ENCODE assay signal across 27 cellular contexts in genomic region chr5:78561261-78561660, GRCh38.
"Had no signal": no experiment of that assay in that cellular context is flagged by ENCODE, and none has a peak within 500 bp of the region (broad histone marks: within the 10 kb centered on the region; RNA-seq: fewer than 3 reads in every experiment).

No MANE protein-coding gene starts in this region.

- H3K27ac ChIP-seq: heart right ventricle, hepatocyte, left lung, ovary, prostate gland, skin epidermis, stomach, testis, thyroid gland, transverse colon, uterus had no signal

- H3K9me3 Mint-ChIP-seq: natural killer cell treated with Interleukin-12 subunit alpha and Interleukin-12 subunit beta and Interleukin-15 and Interleukin-18, amount 100 ng/mL, for 72 hours; stimulated activated naive B cell treated with anti-CD40 and anti-IgM and Interleukin-4, amounts not matched to agents 10 μg/mL and 1 μg/mL and 100 μg/mL, for 72 hours had no signal

- H3K27me3 ChIP-seq: heart right ventricle, hepatocyte, left lung, ovary, stomach, testis, thyroid gland, transverse colon, uterus had no signal

- H3K4me1 ChIP-seq: prostate gland, stomach, testis, thyroid gland, transverse colon, uterus had no signal

- H3K36me3 ChIP-seq: left lung, ovary, prostate gland, thyroid gland, transverse colon, uterus had no signal

- H3K36me3 Mint-ChIP-seq: natural killer cell treated with Interleukin-12 subunit alpha and Interleukin-12 subunit beta and Interleukin-15 and Interleukin-18, amount 100 ng/mL, for 72 hours had no signal

- H3K27me3 Mint-ChIP-seq: naive B cell; stimulated activated naive B cell treated with anti-CD40 and anti-IgM and Interleukin-4, amounts not matched to agents 10 μg/mL and 1 μg/mL and 100 μg/mL, for 72 hours had no signal

- ATAC-seq: heart right ventricle; left colon; left lung; natural killer cell treated with Interleukin-12 subunit alpha and Interleukin-12 subunit beta and Interleukin-15 and Interleukin-18, amount 100 ng/mL, for 72 hours; right cardiac atrium; sciatic nerve; stimulated activated naive B cell treated with anti-CD40 and anti-IgM and Interleukin-4, amounts not matched to agents 10 μg/mL and 1 μg/mL and 100 μg/mL, for 72 hours; stimulated activated naive CD8-positive, alpha-beta T cell treated with anti-CD3 and anti-CD28 coated beads, Interleukin-15, Interleukin-2, amounts not matched to agents 100 U/mL and 50 U/mL, for 24 hours had no signal

- H3K4me3 ChIP-seq: heart right ventricle, hepatocyte, left lung, lung, ovary, prostate gland, skin epidermis, stomach, testis, thyroid gland, transverse colon, uterus had no signal

- H3K27ac Mint-ChIP-seq: mesothelial cell of epicardium; natural killer cell treated with Interleukin-12 subunit alpha and Interleukin-12 subunit beta and Interleukin-15 and Interleukin-18, amount 100 ng/mL, for 72 hours; stimulated activated naive B cell treated with anti-CD40 and anti-IgM and Interleukin-4, amounts not matched to agents 10 μg/mL and 1 μg/mL and 100 μg/mL, for 72 hours had no signal

- DNase-seq: heart right ventricle; kidney; left colon; left lung; mesendoderm; naive B cell; ovary; retina; right cardiac atrium; stimulated activated CD4-positive, alpha-beta T cell treated with anti-CD3 and anti-CD28 coated beads, Interleukin-12 subunit alpha, Interleukin-12 subunit beta, amount 100 ng/mL, for 4 hours; stimulated activated CD4-positive, alpha-beta T cell treated with anti-CD3 and anti-CD28 coated beads, Interleukin-15, amount 100 ng/mL, for 24 hours; stimulated activated CD4-positive, alpha-beta T cell treated with anti-CD3 and anti-CD28 coated beads, Interleukin-2, amount 100 ng/mL, for 24 hours; stimulated activated CD4-positive, alpha-beta T cell treated with anti-CD3 and anti-CD28 coated beads, Interleukin-4, amount 100 ng/mL, for 1 hour; stimulated activated naive B cell treated with anti-CD40 and anti-IgM and Interleukin-4, amounts not matched to agents 10 μg/mL and 1 μg/mL and 100 μg/mL, for 72 hours; stimulated activated naive CD8-positive, alpha-beta T cell treated with anti-CD3 and anti-CD28 coated beads, Interleukin-15, Interleukin-2, amounts not matched to agents 100 U/mL and 50 U/mL, for 24 hours; stomach; testis; thyroid gland; transverse colon; uterus had no signal

- H3K9me3 ChIP-seq: left lung, ovary, prostate gland, stomach, testis, thyroid gland, transverse colon, uterus had no signal

- H3K4me3 Mint-ChIP-seq: mesothelial cell of epicardium; naive B cell; natural killer cell treated with Interleukin-12 subunit alpha and Interleukin-12 subunit beta and Interleukin-15 and Interleukin-18, amount 100 ng/mL, for 72 hours; stimulated activated naive B cell treated with anti-CD40 and anti-IgM and Interleukin-4, amounts not matched to agents 10 μg/mL and 1 μg/mL and 100 μg/mL, for 72 hours had no signal
